ENCODE assay signal across 30 cellular contexts in the genomic region with DNA sequence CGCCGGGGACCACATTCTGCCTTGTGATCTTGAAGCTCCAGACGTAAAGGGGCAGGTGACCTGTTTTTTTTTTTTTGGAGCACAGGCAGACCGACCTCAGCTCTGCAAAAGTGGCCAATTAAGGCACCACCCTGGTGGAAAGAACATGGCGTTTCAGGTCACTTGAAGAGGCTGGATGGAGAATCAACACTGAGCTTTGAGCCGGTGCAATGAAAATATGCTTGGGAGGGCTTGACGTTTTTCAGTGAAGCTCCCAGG. TPM values are rescaled to one million over a fixed set of nuclear protein-coding genes. Genes with fewer than 3 reads are reported as not detected.
DNase-seq lines count a peak whose midpoint lies in the region; ATAC-seq and TF ChIP-seq lines count a peak whose summit lies in the region.
"Had no signal": no experiment of that assay in that cellular context is flagged by ENCODE, and none has a peak within 500 bp of the region (broad histone marks: within the 10 kb centered on the region; RNA-seq: fewer than 3 reads in every experiment).

No MANE protein-coding gene starts in this region.

- H3K27me3 ChIP-seq in BLaER1 (no peaks in the 10 kb centered on the region), endodermal cell (ENCODE audit: control insufficient read depth, insufficient read depth, low read length, poor library complexity, severe bottlenecking) (no peaks in the 10 kb centered on the region), neuronal stem cell (ENCODE audit: control insufficient read depth in 3 of 3, insufficient read depth in 3 of 3, low read depth in 1 of 3, low read length in 3 of 3) (peaks cover 0 to 20% (median 0%) of the 10 kb centered on the region in 3 experiments), uterus (no peaks in the 10 kb centered on the region)
- H3K27me3 ChIP-seq: ascending aorta, cardiac muscle cell, colonic mucosa, testis, vagina had no signal

- no peak overlapping the region for H3K14ac ChIP-seq in neuronal stem cell (ENCODE audit: low read length)

- H3K27me3 Mint-ChIP-seq in IgD-negative memory B cell, result peaks cover 15% of the 10 kb centered on the region
- peaks cover 2% of the 10 kb centered on the region for H3K27me3 Mint-ChIP-seq in endodermal cell (ENCODE audit: insufficient read depth)
- peaks cover 11% of the 10 kb centered on the region for H3K27me3 Mint-ChIP-seq in mesothelial cell of epicardium (ENCODE audit: low read depth)

- H3K36me3 Mint-ChIP-seq in IgD-negative memory B cell, result no peaks in the 10 kb centered on the region
- H3K36me3 Mint-ChIP-seq in endodermal cell (ENCODE audit: low read depth), result no peaks in the 10 kb centered on the region
- no peaks in the 10 kb centered on the region for H3K36me3 Mint-ChIP-seq in mesothelial cell of epicardium
- H3K36me3 Mint-ChIP-seq: activated naive CD8-positive, alpha-beta T cell treated with anti-CD3 and anti-CD28 coated beads, Interleukin-2, amount 10 ng/mL, durations not matched to agents 7 days and 5 days; CD8-positive, alpha-beta T cell had no signal

- H4K91ac ChIP-seq in neuronal stem cell (ENCODE audit: low read depth, low read length, poor library complexity), result no peak overlapping the region

- H3K9me3 ChIP-seq in BLaER1, result peaks cover 7% of the 10 kb centered on the region
- H3K9me3 ChIP-seq in endodermal cell (ENCODE audit: control insufficient read depth, low read length), result peaks cover 5% of the 10 kb centered on the region
- peaks cover 3% of the 10 kb centered on the region in 2 donors for H3K9me3 ChIP-seq in neuronal stem cell (replicated peaks in 1 of 2; ENCODE audit: control insufficient read depth in 2 of 2, insufficient read depth in 1 of 2, low read depth in 1 of 2, low read length in 2 of 2)
- no peaks in the 10 kb centered on the region for H3K9me3 ChIP-seq in uterus
- H3K9me3 ChIP-seq: ascending aorta, colonic mucosa, testis, vagina had no signal

- H3K27ac Mint-ChIP-seq in IgD-negative memory B cell (peak overlapping the region in 1 of 3 donors; percentile 74), endodermal cell (no peak overlapping the region), mesothelial cell of epicardium (no peak overlapping the region)
- H3K27ac Mint-ChIP-seq: activated naive CD8-positive, alpha-beta T cell treated with anti-CD3 and anti-CD28 coated beads, Interleukin-2, amount 10 ng/mL, durations not matched to agents 7 days and 5 days; activated T-cell treated with anti-CD3 and anti-CD28 coated beads, Interleukin-2, amount 50 U/mL, for 24 hours; CD8-positive, alpha-beta T cell had no signal

- ATAC-seq in HG02840 (IDR thresholded peaks at IDR 0.05; ENCODE audit: low FRiP score, unreplicated experiment), result no peak
- ATAC-seq: CD8-positive, alpha-beta T cell; stimulated activated naive CD8-positive, alpha-beta T cell treated with anti-CD3 and anti-CD28 coated beads, Interleukin-15, Interleukin-2, amounts not matched to agents 100 U/mL and 50 U/mL, for 24 hours had no signal

- H2AK5ac ChIP-seq in neuronal stem cell (ENCODE audit: low read depth, low read length), result no peak overlapping the region

- H2BK15ac ChIP-seq in neuronal stem cell (ENCODE audit: low read length), result no peak overlapping the region

- peaks cover 13% of the 10 kb centered on the region; the same call in 1 of the 2 replicates for H3K4me1 ChIP-seq in BLaER1
- H3K4me1 ChIP-seq in endodermal cell (ENCODE audit: control insufficient read depth, insufficient read depth, low read length), result no peaks in the 10 kb centered on the region
- peaks cover 9 to 12% of the 10 kb centered on the region in 2 donors for H3K4me1 ChIP-seq in neuronal stem cell (ENCODE audit: control insufficient read depth in 2 of 2, insufficient read depth in 1 of 2, low read depth in 1 of 2, low read length in 2 of 2)
- H3K4me1 ChIP-seq in uterus, result no peaks in the 10 kb centered on the region
- H3K4me1 ChIP-seq: colonic mucosa, left ventricle myocardium inferior, testis had no signal

- H2BK120ac ChIP-seq in neuronal stem cell (ENCODE audit: low read depth, low read length), result no peak overlapping the region

- H3K4me2 ChIP-seq in BLaER1 (peak overlapping the region; percentile 20; the same call in 1 of the 2 replicates), neuronal stem cell (ENCODE audit: insufficient read depth, low read length, poor library complexity, severe bottlenecking) (no peak overlapping the region)
- H3K4me2 ChIP-seq: KMS-11 had no signal

- no peaks in the 10 kb centered on the region for H3K79me1 ChIP-seq in neuronal stem cell (ENCODE audit: low read depth, low read length)

- TF ChIP-seq POLR2A in uterus (IDR thresholded peaks at IDR 0.05), result no peak

- H3K27ac ChIP-seq in BLaER1 (no peak overlapping the region), endodermal cell (ENCODE audit: low read depth, low read length) (no peak overlapping the region), neuronal stem cell (replicated peaks; ENCODE audit: low read length) (no peak overlapping the region), uterus (no peak overlapping the region)
- H3K27ac ChIP-seq: cardiac muscle cell, colonic mucosa, KMS-11, left ventricle myocardium inferior, vagina had no signal

- H3K9me3 Mint-ChIP-seq in IgD-negative memory B cell, result peaks cover 0 to 3% (median 2%) of the 10 kb centered on the region in 3 donors
- peaks cover 12% of the 10 kb centered on the region for H3K9me3 Mint-ChIP-seq in endodermal cell
- H3K9me3 Mint-ChIP-seq in mesothelial cell of epicardium, result peaks cover 10% of the 10 kb centered on the region
- H3K9me3 Mint-ChIP-seq: activated naive CD8-positive, alpha-beta T cell treated with anti-CD3 and anti-CD28 coated beads, Interleukin-2, amount 10 ng/mL, durations not matched to agents 7 days and 5 days; activated T-cell treated with anti-CD3 and anti-CD28 coated beads, Interleukin-2, amount 50 U/mL, for 24 hours; CD8-positive, alpha-beta T cell had no signal

- peak overlapping the region; percentile 63 for H2AFZ ChIP-seq in neuronal stem cell (ENCODE audit: low read length)

- H3K4me1 Mint-ChIP-seq in IgD-negative memory B cell, result peaks cover 21 to 41% (median 24%) of the 10 kb centered on the region in 3 donors
- peaks cover 12% of the 10 kb centered on the region for H3K4me1 Mint-ChIP-seq in endodermal cell
- peaks cover 11% of the 10 kb centered on the region for H3K4me1 Mint-ChIP-seq in mesothelial cell of epicardium
- H3K4me1 Mint-ChIP-seq: activated naive CD8-positive, alpha-beta T cell treated with anti-CD3 and anti-CD28 coated beads, Interleukin-2, amount 10 ng/mL, durations not matched to agents 7 days and 5 days had no signal

- no peak overlapping the region for H2BK5ac ChIP-seq in neuronal stem cell (ENCODE audit: low read length)

- intact Hi-C loops in uterus (cut with DNase I; ENCODE audit: low total_unique reads), result no loop called here

- WGBS in endodermal cell (ENCODE audit: insufficient coverage in 1 of 2, insufficient read length in 1 of 2), 2 experiments, result 72 to 79% methylated on average over 4 to 7 of the region's 7 CpGs
- WGBS in neuronal stem cell (ENCODE audit: extremely low coverage in 2 of 2, insufficient read length in 2 of 2, insufficient replicate concordance in 1 of 2), 2 donors, result no CpG with 5 or more reads among the region's 7 CpGs

- H3K36me3 ChIP-seq in BLaER1 (no peaks in the 10 kb centered on the region), endodermal cell (ENCODE audit: control insufficient read depth, insufficient read depth, low read length) (no peaks in the 10 kb centered on the region), neuronal stem cell (replicated peaks in 1 of 2; ENCODE audit: control insufficient read depth in 2 of 2, insufficient read depth in 2 of 2, low read length in 2 of 2) (no peaks in the 10 kb centered on the region), uterus (no peaks in the 10 kb centered on the region)
- H3K36me3 ChIP-seq: ascending aorta, cardiac muscle cell, colonic mucosa, left ventricle myocardium inferior, vagina had no signal

- DNase-seq in endodermal cell, result no peak
- no peak for DNase-seq in neuronal stem cell (ENCODE audit: low spot score)
- no peak for DNase-seq in GF-D8 (lab: John Stamatoyannopoulos, UW)
- DNase-seq in mesothelial cell of epicardium (ENCODE audit: low spot score in 2 of 2, unreplicated experiment in 2 of 2), result no peak
- no peak for DNase-seq in uterus
- DNase-seq: activated CD4-positive, alpha-beta T cell treated with anti-CD3 and anti-CD28 coated beads, Interleukin-2, amount 50 U/mL, for 1 hour; activated CD4-positive, CD25-positive, alpha-beta regulatory T cell; activated effector memory CD4-positive, alpha-beta T cell treated with anti-CD3 and anti-CD28 coated beads, Interleukin-2, amount 50 U/mL, for 16 hours; activated naive CD8-positive, alpha-beta T cell treated with anti-CD3 and anti-CD28 coated beads, Interleukin-2, amount 10 ng/mL, durations not matched to agents 7 days and 5 days; activated T-cell treated with anti-CD3 and anti-CD28 coated beads, Interleukin-2, amount 50 U/mL, for 24 hours; CD8-positive, alpha-beta T cell; colonic mucosa; effector CD4-positive, alpha-beta T cell; left ventricle myocardium inferior; naive B cell; NCI-H1417 treated with DMSO at 0.1 percent for 48 hours; NCI-H2081; NCI-H345; NCI-H774; RPMI8226; stimulated activated naive CD8-positive, alpha-beta T cell treated with anti-CD3 and anti-CD28 coated beads, Interleukin-15, Interleukin-2, amounts not matched to agents 100 U/mL and 50 U/mL, for 24 hours; testis had no signal

- H3K9ac ChIP-seq in BLaER1 (no peak overlapping the region), endodermal cell (ENCODE audit: extremely low read depth, low read length, poor library complexity, severe bottlenecking) (no peak overlapping the region), neuronal stem cell (ENCODE audit: low read depth, low read length, poor library complexity) (no peak overlapping the region)
- H3K9ac ChIP-seq: KMS-11 had no signal

- no peak overlapping the region for H2BK12ac ChIP-seq in neuronal stem cell (ENCODE audit: low read length)

- H3K4ac ChIP-seq in neuronal stem cell (ENCODE audit: low read length), result no peak overlapping the region

- no peak overlapping the region for H3K23ac ChIP-seq in neuronal stem cell (ENCODE audit: low read depth, low read length, poor library complexity)

- H3K4me3 Mint-ChIP-seq in IgD-negative memory B cell (peak overlapping the region in 3 of 4 donors; percentile 57 to 84 (median 72)), endodermal cell (no peak overlapping the region), mesothelial cell of epicardium (no peak overlapping the region)
- H3K4me3 Mint-ChIP-seq: activated naive CD8-positive, alpha-beta T cell treated with anti-CD3 and anti-CD28 coated beads, Interleukin-2, amount 10 ng/mL, durations not matched to agents 7 days and 5 days; activated T-cell treated with anti-CD3 and anti-CD28 coated beads, Interleukin-2, amount 50 U/mL, for 24 hours; CD8-positive, alpha-beta T cell had no signal

- H4K8ac ChIP-seq in neuronal stem cell (ENCODE audit: low read depth, low read length), result no peak overlapping the region

- TF ChIP-seq CTCF in endodermal cell (conservative IDR thresholded peaks at IDR 0.05), result peak; percentile 24
- TF ChIP-seq CTCF in mesothelial cell of epicardium (IDR thresholded peaks at IDR 0.05; ENCODE audit: unreplicated experiment), result no peak
- TF ChIP-seq CTCF in uterus (IDR thresholded peaks at IDR 0.05), result no peak

- H4K20me1 ChIP-seq in BLaER1, result no peaks in the 10 kb centered on the region

- H3K18ac ChIP-seq in neuronal stem cell (ENCODE audit: low read length), result no peak overlapping the region

- no peak overlapping the region for H3K4me3 ChIP-seq in BLaER1
- no peak overlapping the region for H3K4me3 ChIP-seq in endodermal cell (ENCODE audit: low read length)
- H3K4me3 ChIP-seq in neuronal stem cell (ENCODE audit: low read length in 2 of 2), result no peak overlapping the region
- no peak overlapping the region for H3K4me3 ChIP-seq in uterus
- H3K4me3 ChIP-seq: cardiac muscle cell, colonic mucosa, left ventricle myocardium inferior, skin epidermis, testis, vagina had no signal

RNA-seq across cellular contexts. Expression of gene CAMTA1, which starts 13.8 kb away (rescaled TPM):
- polyA plus RNA-seq in IgD-negative memory B cell, result 79.0 TPM
- total RNA-seq in endodermal cell, result 100 to 1,000 TPM; 123 to 137 TPM
- 157 TPM for polyA plus RNA-seq in endodermal cell (2013, experiment 1 of 2)
- 138 TPM for polyA plus RNA-seq in endodermal cell (2013, experiment 2 of 2)
- polyA plus RNA-seq in neuronal stem cell (2013, experiment 1 of 2), result 379 TPM
- 395 TPM for polyA plus RNA-seq in neuronal stem cell (2013, experiment 2 of 2)
- total RNA-seq in mesothelial cell of epicardium, result 70.4 to 78.3 TPM (median 71.4 TPM) in 3 replicates
- total RNA-seq in uterus, result 100 to 1,000 TPM in 1 of 4 donors, 10 to 100 TPM in 3; 29.7 to 427 (median 64.8) TPM

Comparison
In these comparisons a context has a peak if more than half of its experiments do, and no peak if none do; other contexts are left out.
1. H3K4me3 Mint-ChIP-seq: peak in IgD-negative memory B cell (3 of 4); none in endodermal cell (single experiment) and mesothelial cell of epicardium (single experiment).